In genomic region chr10:71623098-71623985, GRCh38 we compare ENCODE assay signal across 8 cellular contexts.
DNase-seq lines count a peak whose midpoint lies in the region; ATAC-seq and TF ChIP-seq lines count a peak whose summit lies in the region.

No MANE protein-coding gene starts in this region.

- DNase-seq in AG20443 (ENCODE audit: low spot score) = peak; percentile 80
- peak; percentile 24 for DNase-seq in IMR-90
- peak; percentile 27 for DNase-seq in astrocyte of the spinal cord (ENCODE audit: low read depth, low spot score)
- peak in 1 of 3 donors; percentile 44 for DNase-seq in right lobe of liver
- DNase-seq in spleen = no peak

- H3K79me1 ChIP-seq in IMR-90 (ENCODE audit: low read depth in 1 of 2, low read length in 2 of 2) = no peaks in the 10 kb centered on the region

- intact Hi-C loops in IMR-90 (cut with micrococcal nuclease) = no loop called here
- intact Hi-C loops in right lobe of liver (cut with DNase I) = no loop called here
- intact Hi-C loops in spleen (cut with DNase I; ENCODE audit: low total_unique reads) = no loop called here

- H3K23ac ChIP-seq in IMR-90 (ENCODE audit: low read depth, low read length) = no peak overlapping the region

- H3K4ac ChIP-seq in IMR-90 (ENCODE audit: low read depth, low read length) = no peak overlapping the region

- TF ChIP-seq POLR2A in IMR-90 (IDR thresholded peaks at IDR 0.05; ENCODE audit: low read depth, low read length) = no peak
- TF ChIP-seq POLR2A in right lobe of liver (IDR thresholded peaks at IDR 0.05) = no peak
- no peak for TF ChIP-seq POLR2A in spleen (IDR thresholded peaks at IDR 0.05)

- WGBS in IMR-90 (ENCODE audit: extremely low coverage in 2 of 2, insufficient read length in 1 of 2), 2 experiments = 92% methylated on average over 5 of the region's 11 CpGs; no CpG with 5 or more reads in 1 of the 2 experiments
- WGBS in right lobe of liver (ENCODE audit: insufficient coverage, low coverage, low lambda C conversion rate, missing lambda C conversion rate) = 49% methylated on average over 6 of the region's 11 CpGs
- 47 to 52% (median 50%) methylated on average over 10 to 11 of the region's 11 CpGs for WGBS in spleen, 5 donors

- in situ Hi-C loops in IMR-90 (cut with MboI; ENCODE audit: low sequenced_read_pairs) = no loop called here
- in situ Hi-C loops in astrocyte of the spinal cord (cut with HindIII; ENCODE audit: low sequenced_read_pairs) = no loop called here

- peak overlapping the region; percentile 72 for H2AFZ ChIP-seq in IMR-90 (replicated peaks; ENCODE audit: low read length, poor library complexity)

- TF ChIP-seq CTCF in IMR-90 (conservative IDR thresholded peaks at IDR 0.05; ENCODE audit: low read depth, low read length) = 0 out of 2 replicates have a peak, but pooled peaks have one; percentile 18
- TF ChIP-seq CTCF in astrocyte of the spinal cord (IDR thresholded peaks at IDR 0.05; ENCODE audit: low read depth, low read length) = peak; percentile 47
- TF ChIP-seq CTCF in right lobe of liver (IDR thresholded peaks at IDR 0.05) = no peak
- TF ChIP-seq CTCF in spleen (IDR thresholded peaks at IDR 0.05 in 8 of 11, conservative IDR thresholded peaks at IDR 0.05 in 3 of 11) = peak in 2 of 11 experiments; percentile 29 to 30

- H3K9me1 ChIP-seq in IMR-90 (ENCODE audit: insufficient read depth, low read length) = no peaks in the 10 kb centered on the region

- no peak overlapping the region for H3K56ac ChIP-seq in IMR-90 (ENCODE audit: extremely low read depth, insufficient read depth, low read length)

- H4K91ac ChIP-seq in IMR-90 (ENCODE audit: insufficient read depth, low read depth, low read length) = no peak overlapping the region; the same call in 1 of the 2 replicates

- TF ChIP-seq RAD21 in IMR-90 (IDR thresholded peaks at IDR 0.05; ENCODE audit: low read length) = no peak

- no peak overlapping the region for H3K4me2 ChIP-seq in IMR-90 (ENCODE audit: low read depth, low read length)

- no peak overlapping the region; the same call in 1 of the 2 replicates for H2BK20ac ChIP-seq in IMR-90 (ENCODE audit: low read depth, low read length)

- dilution Hi-C loops in IMR-90 (cut with HindIII; ENCODE audit: low sequenced_read_pairs, unreplicated experiment) = no loop called here

- peaks cover 6% of the 10 kb centered on the region; the same call in 1 of the 2 replicates for H3K4me1 ChIP-seq in IMR-90 (ENCODE audit: control insufficient read depth, insufficient read depth, low read length)
- H3K4me1 ChIP-seq in right lobe of liver = peaks cover 0 to 19% (median 8%) of the 10 kb centered on the region in 4 donors
- H3K4me1 ChIP-seq in spleen = peaks cover 0 to 32% (median 16%) of the 10 kb centered on the region in 6 donors

- H3K36me3 ChIP-seq in IMR-90 (ENCODE audit: control insufficient read depth, insufficient read depth, low read length) (no peaks in the 10 kb centered on the region), right lobe of liver (no peaks in the 10 kb centered on the region), spleen (no peaks in the 10 kb centered on the region)

- POLR2A ChIA-PET in IMR-90 (lab: Charles Lee; ENCODE audit: unreplicated experiment) = no interaction called here

- H3K4me3 ChIP-seq in IMR-90 (ENCODE audit: insufficient read depth, low read depth, low read length) = no peak overlapping the region
- no peak overlapping the region for H3K4me3 ChIP-seq in astrocyte of the spinal cord (ENCODE audit: low read depth, low read length)
- no peak overlapping the region for H3K4me3 ChIP-seq in right lobe of liver
- H3K4me3 ChIP-seq in spleen = no peak overlapping the region

- peak; percentile 75 for ATAC-seq in IMR-90 (ENCODE audit: low read depth)
- peak; percentile 32 to 62 (median 47) for ATAC-seq in right lobe of liver
- no peak for ATAC-seq in HG02852 (IDR thresholded peaks at IDR 0.05; ENCODE audit: unreplicated experiment)
- no peak for ATAC-seq in HG02610 (IDR thresholded peaks at IDR 0.05; ENCODE audit: unreplicated experiment)
- ATAC-seq in GM19463 (IDR thresholded peaks at IDR 0.05; ENCODE audit: unreplicated experiment) = no peak

- peak overlapping the region; percentile 90 for H2AK9ac ChIP-seq in IMR-90 (replicated peaks; ENCODE audit: low read depth, low read length, poor library complexity)

- no peaks in the 10 kb centered on the region for H3K9me3 ChIP-seq in IMR-90 (ENCODE audit: control insufficient read depth, insufficient read depth, low read length)
- no peaks in the 10 kb centered on the region for H3K9me3 ChIP-seq in right lobe of liver
- H3K9me3 ChIP-seq in spleen = no peaks in the 10 kb centered on the region

- H3K27me3 ChIP-seq in IMR-90 (ENCODE audit: control insufficient read depth, insufficient read depth, low read length) (peaks cover 27% of the 10 kb centered on the region), right lobe of liver (no peaks in the 10 kb centered on the region), spleen (replicated peaks in 1 of 7) (peaks cover 0 to 10% (median 0%) of the 10 kb centered on the region in 7 donors)

- H3K27ac ChIP-seq in IMR-90 (ENCODE audit: insufficient read depth, low read length) (no peak overlapping the region), right lobe of liver (no peak overlapping the region), spleen (no peak overlapping the region)

- no peak overlapping the region for H2BK5ac ChIP-seq in IMR-90 (ENCODE audit: low read depth, low read length, poor library complexity, severe bottlenecking)

- no peak overlapping the region for H3K18ac ChIP-seq in IMR-90 (ENCODE audit: low read depth, low read length)

- H2BK120ac ChIP-seq in IMR-90 (ENCODE audit: low read depth, low read length) = no peak overlapping the region

- BruUV-seq in IMR-90 (replicated peaks; lab: Mats Ljungman, UMichigan) = no TSS peak

- no peak overlapping the region for H4K5ac ChIP-seq in IMR-90 (ENCODE audit: low read depth, low read length)

- H4K8ac ChIP-seq in IMR-90 (ENCODE audit: low read depth in 2 of 2, low read length in 2 of 2) = no peak overlapping the region

- CTCF ChIA-PET in IMR-90 (lab: Yijun Ruan, JAX) = interaction anchor here (1.0 kb wide), 1 partner anchor 15 kb away, joined by 5 read pairs; no protein-coding TSS in a partner anchor

- H2AK5ac ChIP-seq in IMR-90 (ENCODE audit: low read depth, low read length) = 0 out of 2 replicates have a peak overlapping the region, but pooled peaks have one; percentile 6

- no peak overlapping the region for H3K14ac ChIP-seq in IMR-90 (replicated peaks; ENCODE audit: low read depth, low read length)

- H4K20me1 ChIP-seq in IMR-90 (ENCODE audit: insufficient read depth, low read length) = no peaks in the 10 kb centered on the region

- no peak overlapping the region for H3K9ac ChIP-seq in IMR-90 (ENCODE audit: low read depth, low read length)

- H2BK15ac ChIP-seq in IMR-90 (ENCODE audit: low read depth, low read length) = no peak overlapping the region

TF ChIP-seq in IMR-90, 13 proteins besides CTCF, POLR2A, EP300 and RAD21:
- no peak for TF ChIP-seq BHLHE40 (IDR thresholded peaks at IDR 0.05; ENCODE audit: low read depth, low read length)
- TF ChIP-seq SMC3 (IDR thresholded peaks at IDR 0.05; ENCODE audit: low read depth, low read length) = 0 out of 2 replicates have a peak, but pooled peaks have one; percentile 10
TF ChIP-seq in IMR-90: peak in this region for 1.

Comparison
In these comparisons a context has a peak if more than half of its experiments do, and no peak if none do; other contexts are left out.
1. ATAC-seq: peak in IMR-90 (single experiment) and right lobe of liver (4 of 4); none in HG02852 (single experiment), HG02610 (single experiment) and GM19463 (single experiment).
2. CTCF ChIP-seq: peak in IMR-90 (single experiment) and astrocyte of the spinal cord (single experiment); none in right lobe of liver (0 of 4).